ENCODE assay signal across 9 cellular contexts in the genomic region with DNA sequence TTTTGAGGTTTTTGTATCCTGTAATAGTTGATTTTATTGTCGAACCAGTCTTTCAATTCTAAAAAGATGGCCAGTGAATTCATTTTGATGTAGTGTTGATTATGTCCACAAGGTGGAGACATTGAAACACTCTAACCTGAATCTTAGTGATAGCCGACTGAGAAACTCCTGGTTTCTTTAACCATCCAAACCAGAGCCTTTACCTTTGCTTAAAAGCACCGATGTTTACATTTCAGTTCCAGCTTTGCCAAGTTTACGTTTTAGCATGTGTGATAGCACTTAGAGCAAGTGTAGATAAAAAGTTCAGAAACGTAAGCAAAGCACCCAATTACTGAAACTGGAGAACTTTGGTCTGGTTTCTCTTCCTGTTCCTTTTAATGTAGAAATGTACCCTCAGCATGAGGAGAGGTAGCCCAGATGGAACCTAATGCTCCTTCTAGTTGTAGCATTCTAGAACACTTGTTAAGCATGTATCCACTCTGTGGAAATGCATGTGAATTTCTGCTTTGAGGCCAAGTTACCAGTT.
DNase-seq lines count a peak whose midpoint lies in the region; ATAC-seq and TF ChIP-seq lines count a peak whose summit lies in the region.
"Had no signal": no experiment of that assay in that cellular context is flagged by ENCODE, and none has a peak within 500 bp of the region (broad histone marks: within the 10 kb centered on the region; RNA-seq: fewer than 3 reads in every experiment).

No MANE protein-coding gene starts in this region.

- H2AFZ ChIP-seq in Karpas-422 (ENCODE audit: low read length), result no peak overlapping the region

- H3K9me3 Mint-ChIP-seq in effector memory CD8-positive, alpha-beta T cell, result no peaks in the 10 kb centered on the region

- peak overlapping the region; percentile 17 to 56 for H3K4me3 Mint-ChIP-seq in effector memory CD8-positive, alpha-beta T cell

- ATAC-seq in effector memory CD8-positive, alpha-beta T cell (replicated peaks), result peak; percentile 64

- CTCF ChIA-PET in A673 (lab: Charles Lee) (no interaction called here), RWPE1 (lab: Yijun Ruan, JAX) (interaction anchor here (0.8 to 1.7 kb wide), 5 partner anchors 16 to 181 kb away, joined by 3 to 8 read pairs (median 3); no protein-coding TSS in a partner anchor)

- H3K27me3 ChIP-seq in A673 (replicated peaks; ENCODE audit: insufficient read depth, low read depth, low read length, poor library complexity), result peaks cover 22% of the 10 kb centered on the region
- no peaks in the 10 kb centered on the region for H3K27me3 ChIP-seq in H7 (ENCODE audit: control insufficient read depth, insufficient read depth, low read length)
- no peaks in the 10 kb centered on the region for H3K27me3 ChIP-seq in Karpas-422 (ENCODE audit: low read length)
- H3K27me3 ChIP-seq in mononuclear cell (ENCODE audit: insufficient read depth, low read length), result peaks cover 5% of the 10 kb centered on the region

- H3K27ac ChIP-seq in A673 (ENCODE audit: low read depth, low read length, poor library complexity, severe bottlenecking) (no peak overlapping the region), Karpas-422 (ENCODE audit: low read length) (no peak overlapping the region), RWPE1 (no peak overlapping the region)

- no TSS peak for BruUV-seq in A673 (replicated peaks; lab: Mats Ljungman, UMichigan)

- peak overlapping the region; percentile 39 for H3K4me2 ChIP-seq in Karpas-422 (ENCODE audit: low read depth, low read length, poor library complexity, severe bottlenecking)

- peak; percentile 62 for TF ChIP-seq CTCF in A673 (conservative IDR thresholded peaks at IDR 0.05; ENCODE audit: low read depth, low read length)
- TF ChIP-seq CTCF in RWPE1 (conservative IDR thresholded peaks at IDR 0.05; ENCODE audit: low read depth), result peak; percentile 75

- no peaks in the 10 kb centered on the region for H3K36me3 Mint-ChIP-seq in effector memory CD8-positive, alpha-beta T cell (ENCODE audit: insufficient read depth)

- H3K4me3 ChIP-seq in A673 (ENCODE audit: low read depth, low read length, poor library complexity, severe bottlenecking), result no peak overlapping the region
- no peak overlapping the region for H3K4me3 ChIP-seq in H7 (ENCODE audit: insufficient read depth, low read depth, low read length)
- no peak overlapping the region for H3K4me3 ChIP-seq in Karpas-422 (ENCODE audit: low read length)
- peak overlapping the region; percentile 6 for H3K4me3 ChIP-seq in mononuclear cell (ENCODE audit: low read length)
- H3K4me3 ChIP-seq: skin epidermis had no signal

- H3K36me3 ChIP-seq in A673 (ENCODE audit: insufficient read depth, low read length, poor library complexity, severe bottlenecking) (no peaks in the 10 kb centered on the region), H7 (replicated peaks; ENCODE audit: control insufficient read depth, insufficient read depth, low read length) (peaks cover 3% of the 10 kb centered on the region), Karpas-422 (ENCODE audit: insufficient read depth, low read length) (no peaks in the 10 kb centered on the region)

- no peaks in the 10 kb centered on the region for H4K20me1 ChIP-seq in Karpas-422 (ENCODE audit: insufficient read depth, low read depth, low read length)

- H3K9ac ChIP-seq in Karpas-422 (ENCODE audit: low read length), result no peak overlapping the region

- peaks cover 10 to 12% of the 10 kb centered on the region in 2 donors for H3K27me3 Mint-ChIP-seq in effector memory CD8-positive, alpha-beta T cell

- H3K27ac Mint-ChIP-seq in effector memory CD8-positive, alpha-beta T cell, result no peak overlapping the region

- intact Hi-C loops in A673 (cut with micrococcal nuclease; ENCODE audit: unreplicated experiment), result loop anchor here (5.0 kb wide), 3 partner anchors 161 to 401 kb away; no protein-coding TSS in a partner anchor

- peaks cover 3 to 6% of the 10 kb centered on the region in 2 donors for H3K4me1 Mint-ChIP-seq in effector memory CD8-positive, alpha-beta T cell (ENCODE audit: low read depth in 2 of 2)

- H3K9me3 ChIP-seq in A673 (ENCODE audit: low read depth, low read length, poor library complexity, severe bottlenecking) (no peaks in the 10 kb centered on the region), Karpas-422 (ENCODE audit: low read length) (no peaks in the 10 kb centered on the region), mononuclear cell (ENCODE audit: low read depth, low read length) (no peaks in the 10 kb centered on the region)

- H3K4me1 ChIP-seq in A673 (ENCODE audit: insufficient read depth, low read length, poor library complexity, severe bottlenecking), result no peaks in the 10 kb centered on the region
- peaks cover 5% of the 10 kb centered on the region; the same call in 1 of the 2 replicates for H3K4me1 ChIP-seq in Karpas-422 (ENCODE audit: low read length)
- H3K4me1 ChIP-seq in mononuclear cell (ENCODE audit: insufficient read depth, low read length), result no peaks in the 10 kb centered on the region

- peak; percentile 46 for DNase-seq in A673 (ENCODE audit: low spot score)
- DNase-seq in GM03348 (ENCODE audit: low spot score), result peak; percentile 58
- peak; percentile 55 for DNase-seq in H7
- DNase-seq in Karpas-422, result peak; percentile 80
- DNase-seq in RWPE1 (ENCODE audit: low spot score), result peak; percentile 49
- DNase-seq in effector memory CD8-positive, alpha-beta T cell, result peak in 1 of 3 experiments; percentile 9
- DNase-seq in activated CD4-positive, CD25-positive, alpha-beta regulatory T cell treated with anti-CD3 and anti-CD28 coated beads, Interleukin-2, amount 50 U/mL, for 72 hours, result no peak

- no peaks in the 10 kb centered on the region for H3K9me2 ChIP-seq in Karpas-422 (replicated peaks; ENCODE audit: insufficient read depth, low read length)

- POLR2A ChIA-PET in A673 (lab: Charles Lee; ENCODE audit: low non-redundant PET) (no interaction called here), RWPE1 (lab: Yijun Ruan, JAX; ENCODE audit: low non-redundant PET) (no interaction called here)

- H3K79me2 ChIP-seq in Karpas-422 (ENCODE audit: low read length), result no peaks in the 10 kb centered on the region
